34 cellular contexts compared by ENCODE assay signal in genomic region chr18:24254071-24254470, GRCh38.
"Had no signal": no experiment of that assay in that cellular context is flagged by ENCODE, and none has a peak within 500 bp of the region (broad histone marks: within the 10 kb centered on the region; RNA-seq: fewer than 3 reads in every experiment).

No MANE protein-coding gene starts in this region.

- H3K4me1 Mint-ChIP-seq: activated CD4-positive, alpha-beta memory T cell treated with anti-CD3 and anti-CD28 coated beads, Interleukin-2, amount 10 ng/mL, durations not matched to agents 7 days and 5 days; activated CD4-positive, alpha-beta T cell treated with anti-CD3 and anti-CD28 coated beads for 36 hours; activated CD4-positive, alpha-beta T cell treated with anti-CD3 and anti-CD28 coated beads, Interleukin-2, amount 10 ng/mL, durations not matched to agents 7 days and 5 days; activated CD8-positive, alpha-beta memory T cell treated with anti-CD3 and anti-CD28 coated beads, Interleukin-2, amount 10 ng/mL, durations not matched to agents 7 days and 5 days; activated naive CD4-positive, alpha-beta T cell treated with anti-CD3 and anti-CD28 coated beads, Interleukin-2, amount 10 ng/mL, durations not matched to agents 7 days and 5 days; activated naive CD4-positive, alpha-beta T cell treated with anti-CD3 and anti-CD28 coated beads, Interleukin-2, amount 50 U/mL, for 24 hours; activated naive CD8-positive, alpha-beta T cell treated with anti-CD3 and anti-CD28 coated beads, Interleukin-2, amount 10 ng/mL, durations not matched to agents 7 days and 5 days; activated naive CD8-positive, alpha-beta T cell treated with anti-CD3 and anti-CD28 coated beads, Interleukin-2, amount 50 U/mL, for 24 hours; brain had no signal

- DNase-seq: activated CD4-positive, alpha-beta memory T cell treated with anti-CD3 and anti-CD28 coated beads, Interleukin-2, amount 10 ng/mL, durations not matched to agents 7 days and 5 days; activated CD4-positive, alpha-beta T cell treated with anti-CD3 and anti-CD28 coated beads for 1 hour; activated CD4-positive, alpha-beta T cell treated with anti-CD3 and anti-CD28 coated beads for 36 hours; activated CD4-positive, alpha-beta T cell treated with anti-CD3 and anti-CD28 coated beads for 48 hours; activated CD4-positive, alpha-beta T cell treated with anti-CD3 and anti-CD28 coated beads, Interleukin-2, amount 10 ng/mL, durations not matched to agents 7 days and 5 days; activated CD4-positive, alpha-beta T cell treated with anti-CD3 and anti-CD28 coated beads, Interleukin-2, amount 50 U/mL, for 48 hours; activated CD4-positive, CD25-positive, alpha-beta regulatory T cell; activated CD8-positive, alpha-beta memory T cell treated with anti-CD3 and anti-CD28 coated beads for 24 hours; activated CD8-positive, alpha-beta memory T cell treated with anti-CD3 and anti-CD28 coated beads, Interleukin-2, amount 10 ng/mL, durations not matched to agents 7 days and 5 days; activated CD8-positive, alpha-beta memory T cell treated with anti-CD3 and anti-CD28 coated beads, Interleukin-2, amount 50 U/mL, for 48 hours; activated CD8-positive, alpha-beta T cell treated with anti-CD3 and anti-CD28 coated beads, Interleukin-2, amount 10 ng/mL, durations not matched to agents 7 days and 5 days; activated effector memory CD4-positive, alpha-beta T cell treated with Interleukin-2 at 50 U/mL for 16 hours; activated gamma-delta T cell; activated naive CD4-positive, alpha-beta T cell treated with anti-CD3 and anti-CD28 coated beads, Interleukin-2, amount 10 ng/mL, durations not matched to agents 7 days and 5 days; activated naive CD4-positive, alpha-beta T cell treated with Interleukin-2 at 50 U/mL for 16 hours; activated naive CD8-positive, alpha-beta T cell treated with anti-CD3 and anti-CD28 coated beads, Interleukin-2, amount 10 ng/mL, durations not matched to agents 7 days and 5 days; activated naive CD8-positive, alpha-beta T cell treated with anti-CD3 and anti-CD28 coated beads, Interleukin-2, amount 50 U/mL, for 24 hours; activated T-cell treated with anti-CD3 and anti-CD28 coated beads, Interleukin-2, amount 50 U/mL, for 24 hours; activated T-cell treated with anti-CD3 and anti-CD28 coated beads, Interleukin-2, amount 50 U/mL, for 48 hours; amygdala; anterior cingulate cortex; central memory CD4-positive, alpha-beta T cell; T-helper 2 cell; T-helper 9 cell had no signal

- H3K27ac ChIP-seq: ascending aorta, VCaP had no signal

- H3K36me3 ChIP-seq: ascending aorta had no signal

- ATAC-seq: activated CD4-positive, alpha-beta T cell treated with anti-CD3 and anti-CD28 coated beads for 36 hours; activated CD4-positive, CD25-positive, alpha-beta regulatory T cell treated with anti-CD3 and anti-CD28 coated beads, Interleukin-2, amount 50 U/mL, for 24 hours; activated CD8-positive, alpha-beta memory T cell treated with anti-CD3 and anti-CD28 coated beads, Interleukin-2, amount 10 ng/mL, durations not matched to agents 7 days and 5 days; activated CD8-positive, alpha-beta T cell treated with anti-CD3 and anti-CD28 coated beads, Interleukin-2, amount 10 ng/mL, durations not matched to agents 7 days and 5 days; activated naive CD8-positive, alpha-beta T cell treated with anti-CD3 and anti-CD28 coated beads, Interleukin-2, amount 50 U/mL, for 24 hours had no signal

- H3K4me3 ChIP-seq: ascending aorta had no signal

- H3K27me3 ChIP-seq: ascending aorta had no signal

- H3K4me3 Mint-ChIP-seq: activated CD4-positive, alpha-beta memory T cell treated with anti-CD3 and anti-CD28 coated beads, Interleukin-2, amount 10 ng/mL, durations not matched to agents 7 days and 5 days; activated CD4-positive, alpha-beta T cell treated with anti-CD3 and anti-CD28 coated beads for 36 hours; activated CD4-positive, alpha-beta T cell treated with anti-CD3 and anti-CD28 coated beads, Interleukin-2, amount 10 ng/mL, durations not matched to agents 7 days and 5 days; activated CD8-positive, alpha-beta memory T cell treated with anti-CD3 and anti-CD28 coated beads, Interleukin-2, amount 10 ng/mL, durations not matched to agents 7 days and 5 days; activated CD8-positive, alpha-beta T cell treated with anti-CD3 and anti-CD28 coated beads, Interleukin-2, amount 10 ng/mL, durations not matched to agents 7 days and 5 days; activated naive CD4-positive, alpha-beta T cell treated with anti-CD3 and anti-CD28 coated beads, Interleukin-2, amount 10 ng/mL, durations not matched to agents 7 days and 5 days; activated naive CD4-positive, alpha-beta T cell treated with anti-CD3 and anti-CD28 coated beads, Interleukin-2, amount 50 U/mL, for 24 hours; activated naive CD8-positive, alpha-beta T cell; activated naive CD8-positive, alpha-beta T cell treated with anti-CD3 and anti-CD28 coated beads, Interleukin-2, amount 10 ng/mL, durations not matched to agents 7 days and 5 days; activated naive CD8-positive, alpha-beta T cell treated with anti-CD3 and anti-CD28 coated beads, Interleukin-2, amount 50 U/mL, for 24 hours; activated T-cell treated with anti-CD3 and anti-CD28 coated beads, Interleukin-2, amount 50 U/mL, for 24 hours; brain; T-helper 1 cell treated with Interleukin-12 subunit alpha and Interleukin-12 subunit beta and Interleukin-4 antibody, amounts not matched to agents 30 μg/mL and 1 μg/mL, for 36 hours; T-helper 2 cell treated with Interferon-gamma antibody and Interleukin-4, amounts not matched to agents 5 μg/mL and 100 μg/mL, for 36 hours had no signal

- H3K4me1 ChIP-seq: ascending aorta had no signal

- H3K27ac Mint-ChIP-seq: activated CD4-positive, alpha-beta memory T cell treated with anti-CD3 and anti-CD28 coated beads, Interleukin-2, amount 10 ng/mL, durations not matched to agents 7 days and 5 days; activated CD4-positive, alpha-beta T cell treated with anti-CD3 and anti-CD28 coated beads for 36 hours; activated CD4-positive, alpha-beta T cell treated with anti-CD3 and anti-CD28 coated beads, Interleukin-2, amount 10 ng/mL, durations not matched to agents 7 days and 5 days; activated CD8-positive, alpha-beta memory T cell treated with anti-CD3 and anti-CD28 coated beads, Interleukin-2, amount 10 ng/mL, durations not matched to agents 7 days and 5 days; activated CD8-positive, alpha-beta T cell treated with anti-CD3 and anti-CD28 coated beads, Interleukin-2, amount 10 ng/mL, durations not matched to agents 7 days and 5 days; activated naive CD4-positive, alpha-beta T cell treated with anti-CD3 and anti-CD28 coated beads, Interleukin-2, amount 10 ng/mL, durations not matched to agents 7 days and 5 days; activated naive CD4-positive, alpha-beta T cell treated with anti-CD3 and anti-CD28 coated beads, Interleukin-2, amount 50 U/mL, for 24 hours; activated naive CD8-positive, alpha-beta T cell; activated naive CD8-positive, alpha-beta T cell treated with anti-CD3 and anti-CD28 coated beads, Interleukin-2, amount 10 ng/mL, durations not matched to agents 7 days and 5 days; activated naive CD8-positive, alpha-beta T cell treated with anti-CD3 and anti-CD28 coated beads, Interleukin-2, amount 50 U/mL, for 24 hours; activated T-cell treated with anti-CD3 and anti-CD28 coated beads, Interleukin-2, amount 50 U/mL, for 24 hours; activated T-helper 2 cell treated with anti-CD3 and anti-CD28 coated beads, Interferon-gamma antibody, Interleukin-2, Interleukin-4, amounts not matched to agents 10 μg/mL and 5 μg/mL and 100 μg/mL, durations not matched to agents 14 hours and 24 hours and 36 hours; T-helper 1 cell treated with Interleukin-12 subunit alpha and Interleukin-12 subunit beta and Interleukin-4 antibody, amounts not matched to agents 30 μg/mL and 1 μg/mL, for 36 hours; T-helper 2 cell treated with Interferon-gamma antibody and Interleukin-4, amounts not matched to agents 5 μg/mL and 100 μg/mL, for 36 hours had no signal

- H3K36me3 Mint-ChIP-seq: activated CD8-positive, alpha-beta memory T cell treated with anti-CD3 and anti-CD28 coated beads, Interleukin-2, amount 10 ng/mL, durations not matched to agents 7 days and 5 days; activated naive CD4-positive, alpha-beta T cell treated with anti-CD3 and anti-CD28 coated beads, Interleukin-2, amount 10 ng/mL, durations not matched to agents 7 days and 5 days; activated naive CD4-positive, alpha-beta T cell treated with anti-CD3 and anti-CD28 coated beads, Interleukin-2, amount 50 U/mL, for 24 hours; activated naive CD8-positive, alpha-beta T cell treated with anti-CD3 and anti-CD28 coated beads, Interleukin-2, amount 10 ng/mL, durations not matched to agents 7 days and 5 days had no signal

- FAIRE-seq: TTC549 had no signal

- H3K9me3 Mint-ChIP-seq: activated CD4-positive, alpha-beta memory T cell treated with anti-CD3 and anti-CD28 coated beads, Interleukin-2, amount 10 ng/mL, durations not matched to agents 7 days and 5 days; activated CD4-positive, alpha-beta T cell treated with anti-CD3 and anti-CD28 coated beads, Interleukin-2, amount 10 ng/mL, durations not matched to agents 7 days and 5 days; activated naive CD4-positive, alpha-beta T cell treated with anti-CD3 and anti-CD28 coated beads, Interleukin-2, amount 10 ng/mL, durations not matched to agents 7 days and 5 days; activated naive CD4-positive, alpha-beta T cell treated with anti-CD3 and anti-CD28 coated beads, Interleukin-2, amount 50 U/mL, for 24 hours; activated naive CD8-positive, alpha-beta T cell treated with anti-CD3 and anti-CD28 coated beads, Interleukin-2, amount 10 ng/mL, durations not matched to agents 7 days and 5 days; activated naive CD8-positive, alpha-beta T cell treated with anti-CD3 and anti-CD28 coated beads, Interleukin-2, amount 50 U/mL, for 24 hours; activated T-cell treated with anti-CD3 and anti-CD28 coated beads, Interleukin-2, amount 50 U/mL, for 24 hours; activated T-helper 2 cell treated with anti-CD3 and anti-CD28 coated beads, Interferon-gamma antibody, Interleukin-2, Interleukin-4, amounts not matched to agents 10 μg/mL and 5 μg/mL and 100 μg/mL, durations not matched to agents 14 hours and 24 hours and 36 hours; T-helper 1 cell treated with Interleukin-12 subunit alpha and Interleukin-12 subunit beta and Interleukin-4 antibody, amounts not matched to agents 30 μg/mL and 1 μg/mL, for 36 hours; T-helper 2 cell treated with Interferon-gamma antibody and Interleukin-4, amounts not matched to agents 5 μg/mL and 100 μg/mL, for 36 hours had no signal

- H3K27me3 Mint-ChIP-seq: activated naive CD8-positive, alpha-beta T cell treated with anti-CD3 and anti-CD28 coated beads, Interleukin-2, amount 50 U/mL, for 24 hours; brain had no signal
